In the genomic region with DNA sequence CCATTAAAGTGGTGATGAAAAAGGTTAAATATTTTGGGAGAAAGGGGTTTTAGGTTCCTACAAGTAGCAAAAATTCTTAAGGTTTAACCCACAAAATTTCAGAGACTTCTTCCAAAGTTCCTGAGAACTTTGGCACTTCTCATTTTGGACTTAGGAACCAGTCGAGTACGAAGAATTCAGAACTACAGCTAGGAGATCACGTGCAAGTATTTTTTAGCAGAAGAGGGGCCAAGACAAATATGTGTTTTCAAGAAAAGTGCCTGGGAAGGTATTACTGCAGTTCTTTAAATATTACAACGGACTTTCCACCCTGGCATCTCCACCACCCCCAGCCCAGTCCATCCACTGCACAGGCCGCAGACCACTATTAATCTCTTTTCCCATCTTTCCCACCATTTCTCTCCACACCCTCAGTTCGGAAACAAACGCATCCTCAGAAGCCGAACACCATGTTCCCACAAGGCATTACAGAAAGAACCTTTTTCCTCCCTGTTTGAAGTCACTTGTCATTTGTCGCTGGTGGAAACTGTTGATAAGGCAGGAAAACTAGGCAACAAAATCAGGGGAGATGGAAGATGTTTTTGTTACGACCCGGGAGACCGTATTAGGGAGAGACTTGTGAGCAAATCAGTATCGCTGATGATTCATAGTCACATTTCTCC, we compare ENCODE assay signal across 9 cellular contexts. TPM values are rescaled to one million over a fixed set of nuclear protein-coding genes. Genes with fewer than 3 reads are reported as not detected.
DNase-seq lines count a peak whose midpoint lies in the region; ATAC-seq and TF ChIP-seq lines count a peak whose summit lies in the region.
"Had no signal": no experiment of that assay in that cellular context is flagged by ENCODE, and none has a peak within 500 bp of the region (broad histone marks: within the 10 kb centered on the region; RNA-seq: fewer than 3 reads in every experiment).

No MANE protein-coding gene starts in this region.

- WGBS in gastroesophageal sphincter (ENCODE audit: low coverage in 1 of 2), 2 donors, result 15 to 19% methylated on average over 8 to 12 of the region's 13 CpGs

- no peak for TF ChIP-seq POLR2A in gastroesophageal sphincter (IDR thresholded peaks at IDR 0.05)

- no peaks in the 10 kb centered on the region for H3K36me3 ChIP-seq in gastroesophageal sphincter
- H3K36me3 ChIP-seq in rectal smooth muscle tissue (ENCODE audit: control insufficient read depth, insufficient read depth, low read length), result no peaks in the 10 kb centered on the region

- no peak overlapping the region for H3K9ac ChIP-seq in rectal smooth muscle tissue (ENCODE audit: low read length)

- no peak for TF ChIP-seq CTCF in gastroesophageal sphincter (IDR thresholded peaks at IDR 0.05)

- H3K4me1 ChIP-seq in gastroesophageal sphincter (peaks cover 6 to 70% (median 7%) of the 10 kb centered on the region in 3 donors), rectal smooth muscle tissue (ENCODE audit: control insufficient read depth, insufficient read depth, low read length) (peaks cover 5% of the 10 kb centered on the region)

- H3K4me3 ChIP-seq in gastroesophageal sphincter (peak overlapping the region; percentile 62 to 63), rectal smooth muscle tissue (ENCODE audit: low read length) (peak overlapping the region; percentile 39)

- peak; percentile 63 for DNase-seq in AG08395 (ENCODE audit: low spot score)
- no peak for DNase-seq in NCI-H2227 treated with DMSO at 0.1 percent for 48 hours (lab: John Stamatoyannopoulos, UW)
- no peak for DNase-seq in DMS53 (lab: John Stamatoyannopoulos, UW)
- no peak for DNase-seq in OCI-M2 (lab: John Stamatoyannopoulos, UW; ENCODE audit: unreplicated experiment)
- DNase-seq in NCI-H1092 treated with DMSO at 0.1 percent for 48 hours (lab: John Stamatoyannopoulos, UW), result no peak
- DNase-seq: CD4-positive, alpha-beta T cell had no signal

- no peak for TF ChIP-seq EP300 in gastroesophageal sphincter (IDR thresholded peaks at IDR 0.05)

- no peaks in the 10 kb centered on the region for H3K9me3 ChIP-seq in gastroesophageal sphincter

- peak overlapping the region; percentile 2 for H3K27ac ChIP-seq in angular gyrus (ENCODE audit: low read depth, low read length)
- H3K27ac ChIP-seq in gastroesophageal sphincter, result peak overlapping the region; percentile 62 to 92 (median 90)
- H3K27ac ChIP-seq in rectal smooth muscle tissue (ENCODE audit: low read depth, low read length), result peak overlapping the region; percentile 78

- peak; percentile 57 for ATAC-seq in gastroesophageal sphincter

- H3K27me3 ChIP-seq in gastroesophageal sphincter (no peaks in the 10 kb centered on the region), rectal smooth muscle tissue (ENCODE audit: control insufficient read depth, insufficient read depth, low read length) (no peaks in the 10 kb centered on the region)

RNA-seq across cellular contexts. Expression of a gene that starts 7.1 kb away (rescaled TPM):
- 10 to 100 TPM; 16.7 to 49.2 (median 44.5) TPM for total RNA-seq in gastroesophageal sphincter
- total RNA-seq: CD4-positive, alpha-beta T cell had no signal

Comparison
In these comparisons a context has a peak if more than half of its experiments do, and no peak if none do; other contexts are left out.
1. H3K27ac ChIP-seq: peak in every context shown above with its lines; median percentile 90 in gastroesophageal sphincter; 78 in rectal smooth muscle tissue; 2 in angular gyrus.